Comparison of ENCODE assay signal across 11 cellular contexts in genomic region chr17:41692722-41693521, GRCh38. TPM values are rescaled to one million over a fixed set of nuclear protein-coding genes. Genes with fewer than 3 reads are reported as not detected.
DNase-seq lines count a peak whose midpoint lies in the region; ATAC-seq and TF ChIP-seq lines count a peak whose summit lies in the region.
"Had no signal": no experiment of that assay in that cellular context is flagged by ENCODE, and none has a peak within 500 bp of the region (broad histone marks: within the 10 kb centered on the region; RNA-seq: fewer than 3 reads in every experiment).

No MANE protein-coding gene starts in this region.

- no peak for TF ChIP-seq POLR2A in gastrocnemius medialis (IDR thresholded peaks at IDR 0.05)

- H3K27ac ChIP-seq in gastrocnemius medialis (peak overlapping the region in 3 of 4 donors; percentile 31 to 99 (median 85)), SJCRH30 (no peak overlapping the region)

- H3K9me3 ChIP-seq in gastrocnemius medialis (no peaks in the 10 kb centered on the region), SJCRH30 (replicated peaks) (no peaks in the 10 kb centered on the region)
- H3K9me3 ChIP-seq: upper lobe of right lung had no signal

- POLR2A ChIA-PET in activated CD4-positive, alpha-beta T cell treated with anti-CD3 and anti-CD28 coated beads, Interleukin-2, amount 10 ng/mL, durations not matched to agents 7 days and 5 days (lab: Charles Lee): interaction anchor here (4.7 kb wide), 1 partner anchor 14 kb away, joined by 86 read pairs; no protein-coding TSS in a partner anchor

- peaks cover 55% of the 10 kb centered on the region for H3K36me3 Mint-ChIP-seq in activated CD4-positive, alpha-beta T cell treated with anti-CD3 and anti-CD28 coated beads, Interleukin-2, amount 10 ng/mL, durations not matched to agents 24 days and 14 days (ENCODE audit: low read depth)
- peaks cover 59% of the 10 kb centered on the region for H3K36me3 Mint-ChIP-seq in activated CD4-positive, alpha-beta T cell treated with anti-CD3 and anti-CD28 coated beads, Interleukin-2, amount 10 ng/mL, durations not matched to agents 7 days and 5 days (ENCODE audit: low read depth)
- H3K36me3 Mint-ChIP-seq in chondrocyte (ENCODE audit: low read depth): peaks cover 33% of the 10 kb centered on the region

- intact Hi-C loops in activated CD4-positive, alpha-beta T cell treated with anti-CD3 and anti-CD28 coated beads, Interleukin-2, amount 10 ng/mL, durations not matched to agents 24 days and 14 days (cut with micrococcal nuclease): no loop called here
- intact Hi-C loops in gastrocnemius medialis (cut with DNase I; ENCODE audit: low total_unique reads): loop anchor here (10.0 kb wide), 1 partner anchor 1738 kb away; no protein-coding TSS in a partner anchor

- peaks cover 47 to 48% of the 10 kb centered on the region in 2 donors for H3K4me1 ChIP-seq in gastrocnemius medialis
- H3K4me1 ChIP-seq in SJCRH30: 0 out of 2 replicates have a peak, but pooled peaks cover 5% of the 10 kb centered on the region

- no peak overlapping the region for H3K27ac Mint-ChIP-seq in activated CD4-positive, alpha-beta T cell treated with anti-CD3 and anti-CD28 coated beads, Interleukin-2, amount 10 ng/mL, durations not matched to agents 24 days and 14 days
- no peak overlapping the region for H3K27ac Mint-ChIP-seq in activated CD4-positive, alpha-beta T cell treated with anti-CD3 and anti-CD28 coated beads, Interleukin-2, amount 10 ng/mL, durations not matched to agents 7 days and 5 days
- H3K27ac Mint-ChIP-seq in chondrocyte (ENCODE audit: unreplicated experiment): peak overlapping the region; percentile 74

- no peaks in the 10 kb centered on the region for H3K27me3 ChIP-seq in gastrocnemius medialis
- H3K27me3 ChIP-seq in SJCRH30: no peaks in the 10 kb centered on the region
- H3K27me3 ChIP-seq: upper lobe of right lung had no signal

- peaks cover 43% of the 10 kb centered on the region for H3K4me1 Mint-ChIP-seq in activated CD4-positive, alpha-beta T cell treated with anti-CD3 and anti-CD28 coated beads, Interleukin-2, amount 10 ng/mL, durations not matched to agents 24 days and 14 days
- peaks cover 45% of the 10 kb centered on the region for H3K4me1 Mint-ChIP-seq in activated CD4-positive, alpha-beta T cell treated with anti-CD3 and anti-CD28 coated beads, Interleukin-2, amount 10 ng/mL, durations not matched to agents 7 days and 5 days
- peaks cover 33% of the 10 kb centered on the region for H3K4me1 Mint-ChIP-seq in chondrocyte (ENCODE audit: low read depth)

- TF ChIP-seq CTCF in chondrocyte (IDR thresholded peaks at IDR 0.05) (no peak), gastrocnemius medialis (IDR thresholded peaks at IDR 0.05 in 4 of 5, conservative IDR thresholded peaks at IDR 0.05 in 1 of 5) (no peak)

- no peak overlapping the region for H3K4me3 ChIP-seq in gastrocnemius medialis
- no peak overlapping the region for H3K4me3 ChIP-seq in SJCRH30
- H3K4me3 ChIP-seq: upper lobe of right lung had no signal

- CTCF ChIA-PET in activated CD4-positive, alpha-beta T cell treated with anti-CD3 and anti-CD28 coated beads, Interleukin-2, amount 10 ng/mL, durations not matched to agents 7 days and 5 days (lab: Charles Lee): interaction anchor here (5.1 kb wide), 1 partner anchor 27 kb away, joined by 44 read pairs; no protein-coding TSS in a partner anchor

- H3K9me3 Mint-ChIP-seq in activated CD4-positive, alpha-beta T cell treated with anti-CD3 and anti-CD28 coated beads, Interleukin-2, amount 10 ng/mL, durations not matched to agents 24 days and 14 days: no peaks in the 10 kb centered on the region
- no peaks in the 10 kb centered on the region for H3K9me3 Mint-ChIP-seq in activated CD4-positive, alpha-beta T cell treated with anti-CD3 and anti-CD28 coated beads, Interleukin-2, amount 10 ng/mL, durations not matched to agents 7 days and 5 days
- H3K9me3 Mint-ChIP-seq in chondrocyte (ENCODE audit: low read depth): no peaks in the 10 kb centered on the region

- H3K36me3 ChIP-seq in gastrocnemius medialis: peaks cover 12 to 52% of the 10 kb centered on the region in 2 donors
- H3K36me3 ChIP-seq in SJCRH30: peaks cover 42% of the 10 kb centered on the region

- in situ Hi-C loops in gastrocnemius medialis (cut with MboI; ENCODE audit: low sequenced_read_pairs in 4 of 4): no loop called here

- no peaks in the 10 kb centered on the region for H3K27me3 Mint-ChIP-seq in activated CD4-positive, alpha-beta T cell treated with anti-CD3 and anti-CD28 coated beads, Interleukin-2, amount 10 ng/mL, durations not matched to agents 24 days and 14 days
- no peaks in the 10 kb centered on the region for H3K27me3 Mint-ChIP-seq in activated CD4-positive, alpha-beta T cell treated with anti-CD3 and anti-CD28 coated beads, Interleukin-2, amount 10 ng/mL, durations not matched to agents 7 days and 5 days
- no peaks in the 10 kb centered on the region for H3K27me3 Mint-ChIP-seq in chondrocyte (ENCODE audit: low read depth)

- peak; percentile 68 for DNase-seq in activated CD4-positive, alpha-beta T cell treated with anti-CD3 and anti-CD28 coated beads, Interleukin-2, amount 10 ng/mL, durations not matched to agents 24 days and 14 days
- DNase-seq in activated CD4-positive, alpha-beta T cell treated with anti-CD3 and anti-CD28 coated beads, Interleukin-2, amount 10 ng/mL, durations not matched to agents 7 days and 5 days: no peak
- DNase-seq in SW480 (ENCODE audit: low spot score) (peak; percentile 33), chondrocyte (ENCODE audit: low spot score) (no peak), gastrocnemius medialis (no peak), SJCRH30 (no peak), activated gamma-delta T cell treated with Interleukin-2 at 50 U/mL for 16 hours (no peak)
- no peak for DNase-seq in NK-92 treated with Interleukin-12 subunit alpha and Interleukin-12 subunit beta, amount 100 ng/mL, for 24 hours (lab: John Stamatoyannopoulos, UW)
- DNase-seq: activated CD4-positive, CD25-positive, alpha-beta regulatory T cell treated with anti-CD3 and anti-CD28 coated beads, Interleukin-2, amount 50 U/mL, for 72 hours; NCI-H1048; upper lobe of right lung had no signal

- ATAC-seq in gastrocnemius medialis: no peak
- ATAC-seq: upper lobe of right lung had no signal

- no peak overlapping the region for H3K4me3 Mint-ChIP-seq in activated CD4-positive, alpha-beta T cell treated with anti-CD3 and anti-CD28 coated beads, Interleukin-2, amount 10 ng/mL, durations not matched to agents 24 days and 14 days
- H3K4me3 Mint-ChIP-seq in activated CD4-positive, alpha-beta T cell treated with anti-CD3 and anti-CD28 coated beads, Interleukin-2, amount 10 ng/mL, durations not matched to agents 7 days and 5 days: no peak overlapping the region
- H3K4me3 Mint-ChIP-seq in chondrocyte (ENCODE audit: unreplicated experiment): no peak overlapping the region

RNA-seq across cellular contexts. Expression of gene EIF1, which starts 4.2 kb away (rescaled TPM):
- total RNA-seq in activated CD4-positive, alpha-beta T cell treated with anti-CD3 and anti-CD28 coated beads, Interleukin-2, amount 10 ng/mL, durations not matched to agents 24 days and 14 days: 837 and 858 TPM in 2 replicates
- total RNA-seq in activated CD4-positive, alpha-beta T cell treated with anti-CD3 and anti-CD28 coated beads, Interleukin-2, amount 10 ng/mL, durations not matched to agents 7 days and 5 days: 100 to 1,000 TPM; 605 to 645 TPM
- total RNA-seq in chondrocyte (572 to 1,015 TPM (median 990 TPM) in 3 replicates), gastrocnemius medialis (100 to 1,000 TPM; 222 to 842 (median 375) TPM)
- total RNA-seq in SJCRH30 (2014; rRNA removed; shearing (Covaris generic)): 107 and 142 TPM in 2 replicates

RNA-seq across cellular contexts. Expression of gene GAST, which starts 19.2 kb away (rescaled TPM):
- total RNA-seq in activated CD4-positive, alpha-beta T cell treated with anti-CD3 and anti-CD28 coated beads, Interleukin-2, amount 10 ng/mL, durations not matched to agents 24 days and 14 days: not detected in 2 replicates
- not detected for total RNA-seq in activated CD4-positive, alpha-beta T cell treated with anti-CD3 and anti-CD28 coated beads, Interleukin-2, amount 10 ng/mL, durations not matched to agents 7 days and 5 days
- total RNA-seq in chondrocyte: not detected in 3 replicates
- total RNA-seq in gastrocnemius medialis: not detected
- not detected in 2 replicates for total RNA-seq in SJCRH30 (2014; rRNA removed; shearing (Covaris generic))
- total RNA-seq: upper lobe of right lung had no signal

RNA-seq across cellular contexts. Expression of gene HAP1, which starts 41.5 kb away (rescaled TPM):
- total RNA-seq in activated CD4-positive, alpha-beta T cell treated with anti-CD3 and anti-CD28 coated beads, Interleukin-2, amount 10 ng/mL, durations not matched to agents 24 days and 14 days: 0.02 and 0.05 TPM in 2 replicates
- total RNA-seq in activated CD4-positive, alpha-beta T cell treated with anti-CD3 and anti-CD28 coated beads, Interleukin-2, amount 10 ng/mL, durations not matched to agents 7 days and 5 days: under 1 TPM; 0.25 to 0.31 TPM
- total RNA-seq in chondrocyte (not detected in 3 replicates), gastrocnemius medialis (under 1 TPM in 1 of 4 donors, not detected in 3; 0.22 TPM)
- total RNA-seq in SJCRH30 (2014; rRNA removed; shearing (Covaris generic)): 0.08 and 0.10 TPM in 2 replicates

Comparison
In these comparisons a context has a peak if more than half of its experiments do, and no peak if none do; other contexts are left out.
1. DNase-seq: peak in activated CD4-positive, alpha-beta T cell treated with anti-CD3 and anti-CD28 coated beads, Interleukin-2, amount 10 ng/mL, durations not matched to agents 24 days and 14 days (single experiment) and SW480 (single experiment); none in activated CD4-positive, alpha-beta T cell treated with anti-CD3 and anti-CD28 coated beads, Interleukin-2, amount 10 ng/mL, durations not matched to agents 7 days and 5 days (single experiment), chondrocyte (single experiment), gastrocnemius medialis (0 of 2), SJCRH30 (0 of 2), activated gamma-delta T cell treated with Interleukin-2 at 50 U/mL for 16 hours (single experiment) and NK-92 treated with Interleukin-12 subunit alpha and Interleukin-12 subunit beta, amount 100 ng/mL, for 24 hours (single experiment).